ENCODE assay signal across 12 cellular contexts in genomic region chr19:18607222-18608101, GRCh38. TPM values are rescaled to one million over a fixed set of nuclear protein-coding genes. Genes with fewer than 3 reads are reported as not detected.
DNase-seq lines count a peak whose midpoint lies in the region; ATAC-seq and TF ChIP-seq lines count a peak whose summit lies in the region.
"Had no signal": no experiment of that assay in that cellular context is flagged by ENCODE, and none has a peak within 500 bp of the region (broad histone marks: within the 10 kb centered on the region; RNA-seq: fewer than 3 reads in every experiment).

No MANE protein-coding gene starts in this region.

- H3K4me1 Mint-ChIP-seq in activated T-cell treated with anti-CD3 and anti-CD28 coated beads, Interleukin-2, amount 50 U/mL, for 72 hours (ENCODE audit: low read depth) = peaks cover 31% of the 10 kb centered on the region
- H3K4me1 Mint-ChIP-seq in T-cell = peaks cover 14 to 37% (median 23%) of the 10 kb centered on the region in 3 donors

- TF ChIP-seq EP300 in suprapubic skin (IDR thresholded peaks at IDR 0.05) = no peak

- H3K36me3 ChIP-seq in left ventricle myocardium inferior = no peaks in the 10 kb centered on the region
- H3K36me3 ChIP-seq in suprapubic skin = no peaks in the 10 kb centered on the region

- no peaks in the 10 kb centered on the region for H3K36me3 Mint-ChIP-seq in activated T-cell treated with anti-CD3 and anti-CD28 coated beads, Interleukin-2, amount 50 U/mL, for 72 hours (ENCODE audit: insufficient read depth in 2 of 2)
- H3K36me3 Mint-ChIP-seq in T-cell = no peaks in the 10 kb centered on the region

- peak; percentile 42 for DNase-seq in activated T-cell treated with anti-CD3 and anti-CD28 coated beads for 4 hours
- no peak for DNase-seq in activated T-cell treated with anti-CD3 and anti-CD28 coated beads, Interleukin-2, amount 50 U/mL, for 72 hours
- peak in 1 of 34 experiments; percentile 25 for DNase-seq in T-cell
- no peak for DNase-seq in left ventricle myocardium inferior
- DNase-seq in suprapubic skin (ENCODE audit: low spot score in 2 of 2) = no peak
- DNase-seq in pons (ENCODE audit: low spot score) = no peak
- no peak for DNase-seq in HT-29 (ENCODE audit: low spot score)
- DNase-seq: HCEC 1CT, kidney glomerular epithelial cell had no signal

- WGBS in suprapubic skin = 2% methylated on average over 40 of the region's 68 CpGs

- H3K9me3 ChIP-seq in left ventricle myocardium inferior (replicated peaks) (no peaks in the 10 kb centered on the region), suprapubic skin (no peaks in the 10 kb centered on the region)

- H3K4me3 ChIP-seq in left ventricle myocardium inferior (peak overlapping the region; percentile 53), suprapubic skin (peak overlapping the region; percentile 52)

- H3K27me3 ChIP-seq in left ventricle myocardium inferior (ENCODE audit: low read depth) (peaks cover 96% of the 10 kb centered on the region), suprapubic skin (peaks cover 87% of the 10 kb centered on the region)

- intact Hi-C loops in left ventricle myocardium inferior (cut with micrococcal nuclease) = no loop called here

- peak overlapping the region in 1 of 2 donors; percentile 46 for H3K4me3 Mint-ChIP-seq in activated T-cell treated with anti-CD3 and anti-CD28 coated beads, Interleukin-2, amount 50 U/mL, for 72 hours
- peak overlapping the region in 2 of 3 donors; percentile 21 to 45 for H3K4me3 Mint-ChIP-seq in T-cell

- no peak for TF ChIP-seq POLR2A in suprapubic skin (IDR thresholded peaks at IDR 0.05)

- peaks cover 68% of the 10 kb centered on the region for H3K4me1 ChIP-seq in left ventricle myocardium inferior
- H3K4me1 ChIP-seq in suprapubic skin = peaks cover 65% of the 10 kb centered on the region

- no peak overlapping the region for H3K27ac ChIP-seq in left ventricle myocardium inferior (replicated peaks)
- H3K27ac ChIP-seq in suprapubic skin = no peak overlapping the region
- H3K27ac ChIP-seq: C4-2B had no signal

- H3K27ac Mint-ChIP-seq in activated T-cell treated with anti-CD3 and anti-CD28 coated beads, Interleukin-2, amount 50 U/mL, for 72 hours = no peak overlapping the region
- H3K27ac Mint-ChIP-seq in T-cell = no peak overlapping the region

- no peak for ATAC-seq in activated T-cell treated with anti-CD3 and anti-CD28 coated beads, Interleukin-2, amount 50 U/mL, for 72 hours (replicated peaks in 1 of 2)
- ATAC-seq in T-cell (replicated peaks in 1 of 4) (no peak), GM21515 (IDR thresholded peaks at IDR 0.05; ENCODE audit: unreplicated experiment) (no peak)

- POLR2A ChIA-PET in T-cell (lab: Charles Lee) = no interaction called here

- peaks cover 69% of the 10 kb centered on the region for H3K27me3 Mint-ChIP-seq in activated T-cell treated with anti-CD3 and anti-CD28 coated beads, Interleukin-2, amount 50 U/mL, for 72 hours (ENCODE audit: low read depth)
- H3K27me3 Mint-ChIP-seq in T-cell = peaks cover 41 to 72% of the 10 kb centered on the region in 2 donors

- no peaks in the 10 kb centered on the region for H3K9me3 Mint-ChIP-seq in activated T-cell treated with anti-CD3 and anti-CD28 coated beads, Interleukin-2, amount 50 U/mL, for 72 hours
- no peaks in the 10 kb centered on the region for H3K9me3 Mint-ChIP-seq in T-cell

- TF ChIP-seq CTCF in left ventricle myocardium inferior (IDR thresholded peaks at IDR 0.05; ENCODE audit: borderline replicate concordance) = no peak
- TF ChIP-seq CTCF in suprapubic skin (IDR thresholded peaks at IDR 0.05) = no peak

- CTCF ChIA-PET in T-cell (lab: Charles Lee) = interaction anchor here in 1 of 2 donors (0.6 kb wide), 1 partner anchor 50 kb away, joined by 3 read pairs; no protein-coding TSS in a partner anchor

RNA-seq across cellular contexts. Expression of gene CRLF1, which starts 0.9 kb away (rescaled TPM):
- total RNA-seq in activated T-cell treated with anti-CD3 and anti-CD28 coated beads, Interleukin-2, amount 50 U/mL, for 72 hours = not detected
- total RNA-seq in T-cell = under 1 TPM in 2 of 5 donors, not detected in 3; 0.56 to 0.73 TPM
- total RNA-seq in left ventricle myocardium inferior = 20.0 TPM
- total RNA-seq in suprapubic skin = 10 to 100 TPM; 21.2 to 65.5 (median 47.9) TPM
- total RNA-seq in HT-29 (2014; rRNA removed; shearing (Covaris generic)) = 0.16 TPM in 1 of 2 replicates, not detected in the other
- total RNA-seq: T-helper 2 cell treated with Interferon-gamma antibody and Interleukin-4, amounts not matched to agents 100 ng/mL and 5 ng/mL, for 36 hours had no signal

RNA-seq across cellular contexts. Expression of gene TMEM59L, which starts 5.2 kb away (rescaled TPM):
- 1 to 10 TPM in 1 of 2 donors, under 1 TPM in 1; 0.49 to 2.0 TPM for total RNA-seq in activated T-cell treated with anti-CD3 and anti-CD28 coated beads, Interleukin-2, amount 50 U/mL, for 72 hours
- under 1 TPM in 2 of 5 donors, not detected in 3; 0.38 to 0.40 TPM for total RNA-seq in T-cell
- total RNA-seq in left ventricle myocardium inferior = 1.5 TPM
- 1 to 10 TPM in 2 of 4 donors, under 1 TPM in 2; 0.49 to 1.4 (median 0.97) TPM for total RNA-seq in suprapubic skin
- 0.10 TPM in 1 of 2 replicates, not detected in the other for total RNA-seq in HT-29 (2014; rRNA removed; shearing (Covaris generic))
- total RNA-seq: T-helper 2 cell treated with Interferon-gamma antibody and Interleukin-4, amounts not matched to agents 100 ng/mL and 5 ng/mL, for 36 hours had no signal

RNA-seq across cellular contexts. Expression of gene REX1BD, which starts 18.9 kb away (rescaled TPM):
- total RNA-seq in activated T-cell treated with anti-CD3 and anti-CD28 coated beads, Interleukin-2, amount 50 U/mL, for 72 hours = 10 to 100 TPM; 46.2 to 59.5 TPM
- total RNA-seq in T-cell (100 to 1,000 TPM in 4 of 5 donors, 10 to 100 TPM in 1; 91.8 to 166 (median 150) TPM), left ventricle myocardium inferior (76.6 TPM), suprapubic skin (10 to 100 TPM; 77.0 to 86.7 (median 82.6) TPM)
- total RNA-seq in HT-29 (2014; rRNA removed; shearing (Covaris generic)) = 125 and 132 TPM in 2 replicates

RNA-seq across cellular contexts. Expression of gene KLHL26, which starts 29.4 kb away (rescaled TPM):
- 10 to 100 TPM; 10.1 to 11.1 TPM for total RNA-seq in activated T-cell treated with anti-CD3 and anti-CD28 coated beads, Interleukin-2, amount 50 U/mL, for 72 hours
- total RNA-seq in T-cell (10 to 100 TPM in 4 of 5 donors, 1 to 10 TPM in 1; 8.8 to 16.4 (median 14.1) TPM), left ventricle myocardium inferior (6.2 TPM), suprapubic skin (10 to 100 TPM in 2 of 4 donors, 1 to 10 TPM in 2; 6.9 to 26.5 (median 11.5) TPM)
- total RNA-seq in HT-29 (2014; rRNA removed; shearing (Covaris generic)) = 4.5 and 5.9 TPM in 2 replicates

RNA-seq across cellular contexts. Expression of gene UBA52, which starts 35.8 kb away (rescaled TPM):
- total RNA-seq in activated T-cell treated with anti-CD3 and anti-CD28 coated beads, Interleukin-2, amount 50 U/mL, for 72 hours = 1,000 to 10,000 TPM; 1,602 TPM
- total RNA-seq in T-cell = 1,000 to 10,000 TPM; 1,917 to 2,053 (median 1,972) TPM
- 643 TPM for total RNA-seq in left ventricle myocardium inferior
- 1,000 to 10,000 TPM in 1 of 4 donors, 100 to 1,000 TPM in 3; 405 to 1,087 (median 865) TPM for total RNA-seq in suprapubic skin
- total RNA-seq in HT-29 (2014; rRNA removed; shearing (Covaris generic)) = 660 TPM in 2 replicates

Comparison
In these comparisons a context has a peak if more than half of its experiments do, and no peak if none do; other contexts are left out.
1. RNA of gene CRLF1, which starts 0.9 kb away (total RNA-seq): 21.2 to 65.5 TPM in suprapubic skin and 20.0 TPM in left ventricle myocardium inferior (single experiment); 0.56 to 0.73 TPM in T-cell, not detected in activated T-cell treated with anti-CD3 and anti-CD28 coated beads, Interleukin-2, amount 50 U/mL, for 72 hours and 0.16 TPM in HT-29; every median in the first group is over 10 times any median in the second.